Comparison of ENCODE assay signal across 8 cellular contexts in genomic region chr5:93677344-93678021, GRCh38.
DNase-seq lines count a peak whose midpoint lies in the region; ATAC-seq and TF ChIP-seq lines count a peak whose summit lies in the region.

No MANE protein-coding gene starts in this region.

- in situ Hi-C loops in transverse colon (cut with MboI; ENCODE audit: low pct_ligation_motif_present in 1 of 4, low pct_unique_long_range_greater_than_20kb in 1 of 4, low sequenced_read_pairs in 3 of 4) = no loop called here

- H4K8ac ChIP-seq in neuronal stem cell (ENCODE audit: low read depth, low read length) = no peak overlapping the region

- H4K91ac ChIP-seq in neuronal stem cell (ENCODE audit: low read depth, low read length, poor library complexity) = no peak overlapping the region

- no peak overlapping the region for H3K23ac ChIP-seq in neuronal stem cell (ENCODE audit: low read depth, low read length, poor library complexity)

- TF ChIP-seq EP300 in transverse colon (IDR thresholded peaks at IDR 0.05; ENCODE audit: low read depth) = no peak

- H3K4ac ChIP-seq in neuronal stem cell (ENCODE audit: low read length) = no peak overlapping the region

- no peak overlapping the region for H3K9ac ChIP-seq in neuronal stem cell (ENCODE audit: low read depth, low read length, poor library complexity)

- intact Hi-C loops in transverse colon (cut with DNase I; ENCODE audit: low total_unique reads) = no loop called here

- H2BK15ac ChIP-seq in neuronal stem cell (ENCODE audit: low read length) = no peak overlapping the region

- no peaks in the 10 kb centered on the region for H3K36me3 ChIP-seq in neuronal stem cell (replicated peaks in 1 of 2; ENCODE audit: control insufficient read depth in 2 of 2, insufficient read depth in 2 of 2, low read length in 2 of 2)
- no peaks in the 10 kb centered on the region for H3K36me3 ChIP-seq in transverse colon

- H2AK5ac ChIP-seq in neuronal stem cell (ENCODE audit: low read depth, low read length) = no peak overlapping the region

- H3K14ac ChIP-seq in neuronal stem cell (ENCODE audit: low read length) = no peak overlapping the region

- H3K4me3 ChIP-seq in epithelial cell of esophagus (ENCODE audit: low read length) (no peak overlapping the region), neuronal stem cell (ENCODE audit: low read length in 2 of 2) (no peak overlapping the region), transverse colon (no peak overlapping the region)

- H3K27me3 ChIP-seq in neuronal stem cell (ENCODE audit: control insufficient read depth in 3 of 3, insufficient read depth in 3 of 3, low read depth in 1 of 3, low read length in 3 of 3) (no peaks in the 10 kb centered on the region), transverse colon (no peaks in the 10 kb centered on the region)

- H2AFZ ChIP-seq in neuronal stem cell (ENCODE audit: low read length) = peak overlapping the region; percentile 32

- H3K4me1 ChIP-seq in neuronal stem cell (ENCODE audit: control insufficient read depth in 2 of 2, insufficient read depth in 1 of 2, low read depth in 1 of 2, low read length in 2 of 2) = peaks cover 9 to 29% of the 10 kb centered on the region in 2 donors
- peaks cover 0 to 9% (median 2%) of the 10 kb centered on the region in 4 donors for H3K4me1 ChIP-seq in transverse colon

- peak overlapping the region; percentile 30 for H3K4me2 ChIP-seq in neuronal stem cell (ENCODE audit: insufficient read depth, low read length, poor library complexity, severe bottlenecking)

- no peaks in the 10 kb centered on the region for H3K9me3 ChIP-seq in neuronal stem cell (replicated peaks in 1 of 2; ENCODE audit: control insufficient read depth in 2 of 2, insufficient read depth in 1 of 2, low read depth in 1 of 2, low read length in 2 of 2)
- no peaks in the 10 kb centered on the region for H3K9me3 ChIP-seq in transverse colon

- TF ChIP-seq CTCF in epithelial cell of esophagus (IDR thresholded peaks at IDR 0.05; ENCODE audit: insufficient read depth, low read depth, low read length, missing control alignments) = no peak
- no peak for TF ChIP-seq CTCF in transverse colon (IDR thresholded peaks at IDR 0.05)

- peak; percentile 17 for DNase-seq in GOT3 (lab: John Stamatoyannopoulos, UW)
- peak; percentile 93 for DNase-seq in NCI-H748 treated with DMSO at 0.1 percent for 48 hours (lab: John Stamatoyannopoulos, UW)
- DNase-seq in epithelial cell of esophagus (ENCODE audit: low read depth) = peak; percentile 41
- peak; percentile 67 for DNase-seq in neuronal stem cell (ENCODE audit: low spot score)
- no peak for DNase-seq in NOMO-1 treated with DMSO at 0.1 percent for 48 hours (lab: John Stamatoyannopoulos, UW; ENCODE audit: unreplicated experiment)
- DNase-seq in transverse colon = no peak

- no peak for TF ChIP-seq POLR2A in transverse colon (IDR thresholded peaks at IDR 0.05)

- no peak overlapping the region for H2BK5ac ChIP-seq in neuronal stem cell (ENCODE audit: low read length)

- H2BK12ac ChIP-seq in neuronal stem cell (ENCODE audit: low read length) = no peak overlapping the region

- H2BK120ac ChIP-seq in neuronal stem cell (ENCODE audit: low read depth, low read length) = no peak overlapping the region

- peak overlapping the region; percentile 57 for H3K27ac ChIP-seq in neuronal stem cell (replicated peaks; ENCODE audit: low read length)
- no peak overlapping the region for H3K27ac ChIP-seq in transverse colon

- no peaks in the 10 kb centered on the region for H3K79me1 ChIP-seq in neuronal stem cell (ENCODE audit: low read depth, low read length)

- no peak for ATAC-seq in HG02840 (IDR thresholded peaks at IDR 0.05; ENCODE audit: low FRiP score, unreplicated experiment)
- no peak for ATAC-seq in GM18907 (IDR thresholded peaks at IDR 0.05; ENCODE audit: unreplicated experiment)

- no peak overlapping the region for H3K18ac ChIP-seq in neuronal stem cell (ENCODE audit: low read length)

- WGBS in neuronal stem cell (ENCODE audit: extremely low coverage in 2 of 2, insufficient read length in 2 of 2, insufficient replicate concordance in 1 of 2), 2 donors = no CpG with 5 or more reads among the region's 9 CpGs
- 76 to 77% methylated on average over 3 to 9 of the region's 9 CpGs for whole genome bisulfite sequencing in transverse colon (ENCODE audit: low coverage in 1 of 2), 2 donors

Comparison
In these comparisons a context has a peak if more than half of its experiments do, and no peak if none do; other contexts are left out.
1. DNase-seq: peak in GOT3 (single experiment), NCI-H748 treated with DMSO at 0.1 percent for 48 hours (single experiment), epithelial cell of esophagus (single experiment) and neuronal stem cell (single experiment); none in NOMO-1 treated with DMSO at 0.1 percent for 48 hours (single experiment) and transverse colon (single experiment).